1 cellular context compared by ENCODE assay signal in genomic region chr10:70558871-70559810, GRCh38.
TF ChIP-seq lines count a peak whose summit lies in the region.

No MANE protein-coding gene starts in this region.

TF ChIP-seq in K562, 482 proteins besides CTCF, POLR2A, EP300 and RAD21 (continued from another document):
- TF ChIP-seq, protein P1, sequence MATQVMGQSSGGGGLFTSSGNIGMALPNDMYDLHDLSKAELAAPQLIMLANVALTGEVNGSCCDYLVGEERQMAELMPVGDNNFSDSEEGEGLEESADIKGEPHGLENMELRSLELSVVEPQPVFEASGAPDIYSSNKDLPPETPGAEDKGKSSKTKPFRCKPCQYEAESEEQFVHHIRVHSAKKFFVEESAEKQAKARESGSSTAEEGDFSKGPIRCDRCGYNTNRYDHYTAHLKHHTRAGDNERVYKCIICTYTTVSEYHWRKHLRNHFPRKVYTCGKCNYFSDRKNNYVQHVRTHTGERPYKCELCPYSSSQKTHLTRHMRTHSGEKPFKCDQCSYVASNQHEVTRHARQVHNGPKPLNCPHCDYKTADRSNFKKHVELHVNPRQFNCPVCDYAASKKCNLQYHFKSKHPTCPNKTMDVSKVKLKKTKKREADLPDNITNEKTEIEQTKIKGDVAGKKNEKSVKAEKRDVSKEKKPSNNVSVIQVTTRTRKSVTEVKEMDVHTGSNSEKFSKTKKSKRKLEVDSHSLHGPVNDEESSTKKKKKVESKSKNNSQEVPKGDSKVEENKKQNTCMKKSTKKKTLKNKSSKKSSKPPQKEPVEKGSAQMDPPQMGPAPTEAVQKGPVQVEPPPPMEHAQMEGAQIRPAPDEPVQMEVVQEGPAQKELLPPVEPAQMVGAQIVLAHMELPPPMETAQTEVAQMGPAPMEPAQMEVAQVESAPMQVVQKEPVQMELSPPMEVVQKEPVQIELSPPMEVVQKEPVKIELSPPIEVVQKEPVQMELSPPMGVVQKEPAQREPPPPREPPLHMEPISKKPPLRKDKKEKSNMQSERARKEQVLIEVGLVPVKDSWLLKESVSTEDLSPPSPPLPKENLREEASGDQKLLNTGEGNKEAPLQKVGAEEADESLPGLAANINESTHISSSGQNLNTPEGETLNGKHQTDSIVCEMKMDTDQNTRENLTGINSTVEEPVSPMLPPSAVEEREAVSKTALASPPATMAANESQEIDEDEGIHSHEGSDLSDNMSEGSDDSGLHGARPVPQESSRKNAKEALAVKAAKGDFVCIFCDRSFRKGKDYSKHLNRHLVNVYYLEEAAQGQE (CRISPR knock-in tag; IDR thresholded peaks at IDR 0.05; ENCODE audit: low read depth): peak; percentile 27; the same call in 1 of the 2 replicates
- no peak; the same call in 1 of the 2 replicates for TF ChIP-seq SIN3B (IDR thresholded peaks at IDR 0.05; ENCODE audit: low read depth)
- TF ChIP-seq, protein P2, sequence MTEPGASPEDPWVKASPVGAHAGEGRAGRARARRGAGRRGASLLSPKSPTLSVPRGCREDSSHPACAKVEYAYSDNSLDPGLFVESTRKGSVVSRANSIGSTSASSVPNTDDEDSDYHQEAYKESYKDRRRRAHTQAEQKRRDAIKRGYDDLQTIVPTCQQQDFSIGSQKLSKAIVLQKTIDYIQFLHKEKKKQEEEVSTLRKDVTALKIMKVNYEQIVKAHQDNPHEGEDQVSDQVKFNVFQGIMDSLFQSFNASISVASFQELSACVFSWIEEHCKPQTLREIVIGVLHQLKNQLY (CRISPR knock-in tag; conservative IDR thresholded peaks at IDR 0.05): no peak
- 0 out of 2 replicates have a peak, but pooled peaks have one; percentile 52 for TF ChIP-seq HDAC8 (tag; IDR thresholded peaks at IDR 0.05)
- 0 out of 2 replicates have a peak, but pooled peaks have one; percentile 45 for TF ChIP-seq ARID3B (CRISPR knock-in tag; IDR thresholded peaks at IDR 0.05; ENCODE audit: borderline replicate concordance)
- TF ChIP-seq, protein P3, sequence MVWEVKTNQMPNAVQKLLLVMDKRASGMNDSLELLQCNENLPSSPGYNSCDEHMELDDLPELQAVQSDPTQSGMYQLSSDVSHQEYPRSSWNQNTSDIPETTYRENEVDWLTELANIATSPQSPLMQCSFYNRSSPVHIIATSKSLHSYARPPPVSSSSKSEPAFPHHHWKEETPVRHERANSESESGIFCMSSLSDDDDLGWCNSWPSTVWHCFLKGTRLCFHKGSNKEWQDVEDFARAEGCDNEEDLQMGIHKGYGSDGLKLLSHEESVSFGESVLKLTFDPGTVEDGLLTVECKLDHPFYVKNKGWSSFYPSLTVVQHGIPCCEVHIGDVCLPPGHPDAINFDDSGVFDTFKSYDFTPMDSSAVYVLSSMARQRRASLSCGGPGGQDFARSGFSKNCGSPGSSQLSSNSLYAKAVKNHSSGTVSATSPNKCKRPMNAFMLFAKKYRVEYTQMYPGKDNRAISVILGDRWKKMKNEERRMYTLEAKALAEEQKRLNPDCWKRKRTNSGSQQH (CRISPR knock-in tag; IDR thresholded peaks at IDR 0.05): peak; percentile 81
- peak in 1 of 3 experiments; percentile 18 for TF ChIP-seq YY1 (IDR thresholded peaks at IDR 0.05; ENCODE audit: borderline replicate concordance in 1 of 3, control insufficient read depth in 1 of 3, extremely low read depth in 1 of 3, insufficient read depth in 3 of 3, insufficient read length in 1 of 3, insufficient replicate concordance in 2 of 3, low read depth in 1 of 3, low read length in 2 of 3)
- no peak for TF ChIP-seq USF1 (CRISPR knock-in tag; IDR thresholded peaks at IDR 0.05)
- no peak for TF ChIP-seq ZNF143 (CRISPR knock-in tag; IDR thresholded peaks at IDR 0.05)
- no peak for TF ChIP-seq ZNF561 (CRISPR knock-in tag; conservative IDR thresholded peaks at IDR 0.05)
- no peak for TF ChIP-seq STAT5B (CRISPR knock-in tag; IDR thresholded peaks at IDR 0.05)
TF ChIP-seq in K562: peak in this region for 193.
